2 cellular contexts compared by ENCODE assay signal in the genomic region with DNA sequence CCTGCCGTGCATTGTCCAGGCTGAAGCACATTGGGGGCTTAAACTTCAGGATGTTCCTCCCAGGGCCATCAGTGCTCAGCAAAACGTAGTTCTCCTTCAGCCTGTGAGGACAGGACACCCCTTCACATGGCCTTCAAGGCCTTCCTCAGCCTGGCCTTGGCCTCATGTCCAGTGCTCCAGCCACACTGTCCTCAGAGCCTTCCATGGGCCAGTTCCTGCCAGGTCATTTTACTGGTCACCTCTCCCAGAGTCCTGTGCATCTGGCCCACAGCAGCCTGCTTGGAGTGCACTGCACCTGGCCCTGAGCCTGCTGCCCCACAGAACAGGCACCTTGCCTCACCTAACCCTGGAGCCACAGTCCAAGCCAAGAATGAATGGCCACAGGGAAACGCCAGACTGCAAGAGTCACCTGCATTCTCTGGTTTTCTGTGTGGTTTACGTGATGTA.
TF ChIP-seq lines count a peak whose summit lies in the region.

No MANE protein-coding gene starts in this region.

TF ChIP-seq in PFSK-1, 5 proteins besides CTCF, POLR2A, EP300 and RAD21:
- TF ChIP-seq SIN3A (IDR thresholded peaks at IDR 0.05; ENCODE audit: borderline replicate concordance, insufficient read depth, low read length), result no peak
- peak; percentile 80 for TF ChIP-seq POLR2AphosphoS5 (IDR thresholded peaks at IDR 0.05; ENCODE audit: low read depth, low read length)

TF ChIP-seq in endothelial cell of umbilical vein, 7 proteins besides CTCF, POLR2A, EP300 and RAD21:
- TF ChIP-seq MYC (IDR thresholded peaks at IDR 0.05; ENCODE audit: low read depth, low read length) (no peak), MAX (IDR thresholded peaks at IDR 0.05; ENCODE audit: insufficient read depth, insufficient read length) (no peak)
TF ChIP-seq in endothelial cell of umbilical vein: peak in this region for 0.
